ENCODE assay signal across 23 cellular contexts in genomic region chr21:46406001-46406400, GRCh38.
"Had no signal": no experiment of that assay in that cellular context is flagged by ENCODE, and none has a peak within 500 bp of the region (broad histone marks: within the 10 kb centered on the region; RNA-seq: fewer than 3 reads in every experiment).

No MANE protein-coding gene starts in this region.

- H3K4me3 Mint-ChIP-seq: activated CD4-positive, alpha-beta memory T cell treated with anti-CD3 and anti-CD28 coated beads for 36 hours; activated naive CD4-positive, alpha-beta T cell treated with anti-CD3 and anti-CD28 coated beads, Interleukin-2, amount 10 ng/mL, durations not matched to agents 7 days and 5 days; dendritic cell treated with granulocyte-macrophage colony-stimulating factor and Interleukin-4, amounts not matched to agents 40 ng/mL and 50 ng/mL, for 4 days; mesothelial cell of epicardium; nephron; stimulated activated naive B cell treated with anti-CD40 and anti-IgM and Interleukin-4, amounts not matched to agents 10 μg/mL and 1 μg/mL and 100 μg/mL, for 72 hours; T-helper 1 cell treated with Interleukin-12 subunit alpha and Interleukin-12 subunit beta and Interleukin-4 antibody, amounts not matched to agents 30 μg/mL and 1 μg/mL, for 36 hours had no signal

- H3K27me3 Mint-ChIP-seq: activated CD4-positive, alpha-beta memory T cell treated with anti-CD3 and anti-CD28 coated beads for 36 hours; activated naive CD4-positive, alpha-beta T cell treated with anti-CD3 and anti-CD28 coated beads, Interleukin-2, amount 10 ng/mL, durations not matched to agents 7 days and 5 days; dendritic cell treated with granulocyte-macrophage colony-stimulating factor and Interleukin-4, amounts not matched to agents 40 ng/mL and 50 ng/mL, for 4 days; stimulated activated naive B cell treated with anti-CD40 and anti-IgM and Interleukin-4, amounts not matched to agents 10 μg/mL and 1 μg/mL and 100 μg/mL, for 72 hours had no signal

- H2AFZ ChIP-seq: parathyroid adenoma had no signal

- H3K79me2 ChIP-seq: parathyroid adenoma had no signal

- H3K4me1 Mint-ChIP-seq: activated naive CD4-positive, alpha-beta T cell treated with anti-CD3 and anti-CD28 coated beads, Interleukin-2, amount 10 ng/mL, durations not matched to agents 7 days and 5 days; mesothelial cell of epicardium; nephron; stimulated activated naive B cell treated with anti-CD40 and anti-IgM and Interleukin-4, amounts not matched to agents 10 μg/mL and 1 μg/mL and 100 μg/mL, for 72 hours had no signal

- H3K4me2 ChIP-seq: smooth muscle cell had no signal

- DNase-seq: activated CD4-positive, alpha-beta memory T cell treated with anti-CD3 and anti-CD28 coated beads for 36 hours; activated CD4-positive, alpha-beta T cell treated with anti-CD3 and anti-CD28 coated beads for 48 hours; activated effector memory CD4-positive, alpha-beta T cell treated with anti-CD3 and anti-CD28 coated beads, Interleukin-2, amount 50 U/mL, for 16 hours; activated naive CD4-positive, alpha-beta T cell treated with anti-CD3 and anti-CD28 coated beads, Interleukin-2, amount 10 ng/mL, durations not matched to agents 7 days and 5 days; amygdala; effector CD4-positive, alpha-beta T cell; foreskin melanocyte; glutamatergic neuron; hippocampal formation; left colon; sigmoid colon; stimulated activated CD4-positive, alpha-beta T cell treated with anti-CD3 and anti-CD28 coated beads, Interleukin-15, amount 100 ng/mL, for 24 hours; stimulated activated naive B cell treated with anti-CD40 and anti-IgM and Interleukin-4, amounts not matched to agents 10 μg/mL and 1 μg/mL and 100 μg/mL, for 72 hours; upper lobe of left lung had no signal

- H3K4me1 ChIP-seq: parathyroid adenoma, sigmoid colon, upper lobe of left lung had no signal

- H3K4me3 ChIP-seq: lung, sigmoid colon, smooth muscle cell, upper lobe of left lung had no signal

- H3K27ac ChIP-seq: neutrophil, parathyroid adenoma, sigmoid colon, upper lobe of left lung had no signal

- H3K9me3 ChIP-seq: neutrophil, sigmoid colon, upper lobe of left lung had no signal

- H3K27ac Mint-ChIP-seq: activated CD4-positive, alpha-beta memory T cell treated with anti-CD3 and anti-CD28 coated beads for 36 hours; activated naive CD4-positive, alpha-beta T cell treated with anti-CD3 and anti-CD28 coated beads, Interleukin-2, amount 10 ng/mL, durations not matched to agents 7 days and 5 days; dendritic cell treated with granulocyte-macrophage colony-stimulating factor and Interleukin-4, amounts not matched to agents 40 ng/mL and 50 ng/mL, for 4 days; mesothelial cell of epicardium; nephron; stimulated activated naive B cell treated with anti-CD40 and anti-IgM and Interleukin-4, amounts not matched to agents 10 μg/mL and 1 μg/mL and 100 μg/mL, for 72 hours; T-helper 1 cell treated with Interleukin-12 subunit alpha and Interleukin-12 subunit beta and Interleukin-4 antibody, amounts not matched to agents 30 μg/mL and 1 μg/mL, for 36 hours had no signal

- H3K9me3 Mint-ChIP-seq: activated CD4-positive, alpha-beta memory T cell treated with anti-CD3 and anti-CD28 coated beads for 36 hours; activated naive CD4-positive, alpha-beta T cell treated with anti-CD3 and anti-CD28 coated beads, Interleukin-2, amount 10 ng/mL, durations not matched to agents 7 days and 5 days; dendritic cell treated with granulocyte-macrophage colony-stimulating factor and Interleukin-4, amounts not matched to agents 40 ng/mL and 50 ng/mL, for 4 days; nephron; T-helper 1 cell treated with Interleukin-12 subunit alpha and Interleukin-12 subunit beta and Interleukin-4 antibody, amounts not matched to agents 30 μg/mL and 1 μg/mL, for 36 hours had no signal

- ATAC-seq: esophagus mucosa; left colon; stimulated activated naive B cell treated with anti-CD40 and anti-IgM and Interleukin-4, amounts not matched to agents 10 μg/mL and 1 μg/mL and 100 μg/mL, for 72 hours had no signal

- H3K27me3 ChIP-seq: neutrophil, sigmoid colon, upper lobe of left lung had no signal

- H3K9ac ChIP-seq: parathyroid adenoma had no signal
